ENCODE assay signal across 8 cellular contexts in the genomic region with DNA sequence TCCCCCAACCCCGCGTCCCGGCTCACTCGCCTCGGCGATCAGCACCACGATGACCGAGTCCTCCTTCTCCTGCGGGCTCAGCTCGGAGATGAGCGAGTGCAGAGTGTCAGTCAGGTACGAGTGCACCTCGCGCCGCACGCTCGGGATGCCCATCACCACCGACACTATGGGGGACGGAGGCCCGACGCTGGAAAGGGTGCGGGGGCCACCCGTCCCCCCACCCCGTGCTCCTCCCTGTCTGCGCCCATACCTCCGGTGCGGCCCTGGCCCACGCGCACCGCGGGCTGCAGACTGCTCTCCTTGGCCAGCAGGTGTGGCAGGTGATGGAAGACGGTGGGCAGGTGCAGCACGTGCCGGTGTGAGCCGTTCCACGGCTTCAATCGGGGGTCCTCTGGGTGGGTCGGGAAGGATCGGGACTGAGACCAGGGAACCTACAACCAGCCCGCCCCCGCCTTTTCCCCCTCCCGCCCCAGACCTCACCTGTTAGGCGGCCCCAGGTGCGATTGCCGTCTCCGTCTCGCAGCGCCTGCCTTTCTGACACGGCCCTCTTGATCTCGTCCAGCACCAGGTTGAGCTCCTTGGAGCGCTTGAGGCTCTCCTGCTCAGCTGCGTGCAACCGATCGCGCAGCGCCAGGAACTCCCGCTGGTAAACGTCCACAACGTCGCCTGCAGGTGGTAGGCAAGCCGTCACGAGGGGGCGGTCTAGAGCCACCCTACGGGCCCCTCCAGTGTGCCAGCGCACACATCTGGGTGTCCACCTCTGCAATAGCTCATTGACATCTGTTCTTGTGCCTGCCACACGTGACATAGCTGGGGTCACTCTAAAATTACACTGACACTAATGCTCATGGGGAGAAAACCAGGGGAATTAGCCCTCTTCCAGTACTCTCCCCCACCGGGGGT. TPM values are rescaled to one million over a fixed set of nuclear protein-coding genes. Genes with fewer than 3 reads are reported as not detected.
DNase-seq lines count a peak whose midpoint lies in the region; ATAC-seq and FAIRE-seq lines count a peak whose summit lies in the region.

No MANE protein-coding gene starts in this region.

- intact Hi-C loops in cardiac septum (cut with DNase I): no loop called here

- ATAC-seq in GM21526 (IDR thresholded peaks at IDR 0.05; ENCODE audit: low FRiP score, unreplicated experiment): peak; percentile 40

- peak; percentile 58 for DNase-seq in AG08395 (ENCODE audit: low spot score)
- peak; percentile 61 for DNase-seq in NOMO-1 treated with dmso at 0.1 percent for 144 hours (lab: John Stamatoyannopoulos, UW; ENCODE audit: unreplicated experiment)
- peak; percentile 94 for DNase-seq in activated effector memory CD4-positive, alpha-beta T cell treated with anti-CD3 and anti-CD28 coated beads, Interleukin-2, amount 50 U/mL, for 16 hours
- peak; percentile 87 for DNase-seq in cardiac septum (ENCODE audit: low spot score)
- DNase-seq in stimulated activated CD4-positive, alpha-beta T cell treated with anti-CD3 and anti-CD28 coated beads, Interleukin-15, amount 100 ng/mL, for 1 hour (ENCODE audit: low read depth in 1 of 2, low spot score in 1 of 2): peak; percentile 74 to 83
- DNase-seq in mesenteric fat pad (ENCODE audit: low spot score): no peak
- DNase-seq in HTR-8/SVneo (ENCODE audit: insufficient read length, low spot score): no peak

- FAIRE-seq in HTR-8/SVneo (lab: Jason Lieb, UNC): no peak

RNA-seq across cellular contexts. Expression of gene MGAT4B, which starts 5.1 kb away (rescaled TPM):
- 160 TPM for total RNA-seq in cardiac septum
- 87.6 TPM for total RNA-seq in mesenteric fat pad

RNA-seq across cellular contexts. Expression of gene LTC4S, which starts 7.8 kb away (rescaled TPM):
- total RNA-seq in cardiac septum (12.8 TPM), mesenteric fat pad (9.6 TPM)

RNA-seq across cellular contexts. Expression of gene SQSTM1, which starts 19.1 kb away (rescaled TPM):
- 372 TPM for total RNA-seq in cardiac septum
- total RNA-seq in mesenteric fat pad: 600 TPM

RNA-seq across cellular contexts. Expression of gene MRNIP, which starts 57.1 kb away (rescaled TPM):
- total RNA-seq in cardiac septum: 15.3 TPM
- total RNA-seq in mesenteric fat pad: 17.3 TPM

Comparison
In these comparisons a context has a peak if more than half of its experiments do, and no peak if none do; other contexts are left out.
1. DNase-seq: peak in AG08395 (single experiment), NOMO-1 treated with dmso at 0.1 percent for 144 hours (single experiment), activated effector memory CD4-positive, alpha-beta T cell treated with anti-CD3 and anti-CD28 coated beads, Interleukin-2, amount 50 U/mL, for 16 hours (single experiment), cardiac septum (single experiment) and stimulated activated CD4-positive, alpha-beta T cell treated with anti-CD3 and anti-CD28 coated beads, Interleukin-15, amount 100 ng/mL, for 1 hour (2 of 2); none in mesenteric fat pad (single experiment) and HTR-8/SVneo (single experiment).